Comparison of ENCODE assay signal across 15 cellular contexts in the genomic region with DNA sequence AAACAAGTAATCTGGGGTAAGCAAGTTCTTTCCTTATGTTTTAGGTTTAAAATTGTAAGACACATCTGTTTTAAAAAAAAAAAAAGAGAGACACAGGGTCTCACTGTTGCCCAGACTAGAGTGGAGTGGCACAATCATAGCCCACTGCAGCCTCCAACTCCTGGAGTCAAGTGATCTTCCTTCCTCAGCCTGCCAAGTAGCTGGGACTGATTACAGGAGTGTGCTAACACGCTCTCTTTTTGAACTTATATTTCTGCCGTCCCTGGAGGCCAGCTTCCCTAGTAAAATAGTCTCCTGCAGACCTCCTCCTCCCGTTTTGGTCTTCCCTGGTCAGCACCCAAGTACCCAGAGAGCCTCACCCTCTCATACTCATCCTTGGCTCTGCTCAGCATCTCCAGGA. TPM values are rescaled to one million over a fixed set of nuclear protein-coding genes. Genes with fewer than 3 reads are reported as not detected.
DNase-seq lines count a peak whose midpoint lies in the region; ATAC-seq and TF ChIP-seq lines count a peak whose summit lies in the region.
"Had no signal": no experiment of that assay in that cellular context is flagged by ENCODE, and none has a peak within 500 bp of the region (broad histone marks: within the 10 kb centered on the region; RNA-seq: fewer than 3 reads in every experiment).

No MANE protein-coding gene starts in this region.

- peak overlapping the region; percentile 35 for H3K4me3 Mint-ChIP-seq in natural killer cell
- no peak overlapping the region for H3K4me3 Mint-ChIP-seq in natural killer cell treated with Interleukin-12 subunit alpha and Interleukin-12 subunit beta and Interleukin-15 and Interleukin-18, amount 100 ng/mL, for 72 hours
- H3K4me3 Mint-ChIP-seq in endothelial cell (ENCODE audit: unreplicated experiment): peak overlapping the region; percentile 42

- H3K27ac Mint-ChIP-seq in natural killer cell (no peak overlapping the region), endothelial cell (ENCODE audit: unreplicated experiment) (no peak overlapping the region)
- no peak overlapping the region for H3K27ac Mint-ChIP-seq in natural killer cell treated with Interleukin-12 subunit alpha and Interleukin-12 subunit beta and Interleukin-15 and Interleukin-18, amount 100 ng/mL, for 72 hours

- DNase-seq in natural killer cell (no peak), endothelial cell (ENCODE audit: low spot score) (no peak), left ventricle myocardium superior (no peak), COR-L47 (lab: John Stamatoyannopoulos, UW) (no peak), D341Med (ENCODE audit: low spot score) (no peak)
- no peak for DNase-seq in natural killer cell treated with Interleukin-12 subunit alpha and Interleukin-12 subunit beta and Interleukin-15 and Interleukin-18, amount 100 ng/mL, for 72 hours (ENCODE audit: low spot score)
- DNase-seq: DMS79 treated with DMSO at 0.1 percent for 48 hours, GOT3, KG1, NCI-H1694 treated with DMSO at 0.1 percent for 48 hours, NCI-H2107, NCI-H2227 treated with DMSO at 0.1 percent for 48 hours, NCI-H524 treated with DMSO at 0.1 percent for 48 hours, SIG-M5 had no signal

- ATAC-seq in natural killer cell (no peak), left ventricle myocardium superior (peak; percentile 69), HG02840 (IDR thresholded peaks at IDR 0.05; ENCODE audit: low FRiP score, unreplicated experiment) (no peak)
- no peak for ATAC-seq in natural killer cell treated with Interleukin-12 subunit alpha and Interleukin-12 subunit beta and Interleukin-15 and Interleukin-18, amount 100 ng/mL, for 72 hours

- H3K9me3 Mint-ChIP-seq in natural killer cell (no peaks in the 10 kb centered on the region), endothelial cell (ENCODE audit: unreplicated experiment) (no peaks in the 10 kb centered on the region)
- no peaks in the 10 kb centered on the region for H3K9me3 Mint-ChIP-seq in natural killer cell treated with Interleukin-12 subunit alpha and Interleukin-12 subunit beta and Interleukin-15 and Interleukin-18, amount 100 ng/mL, for 72 hours

- H3K36me3 Mint-ChIP-seq in natural killer cell (peaks cover 14% of the 10 kb centered on the region), endothelial cell (ENCODE audit: low read depth, unreplicated experiment) (peaks cover 31% of the 10 kb centered on the region)
- peaks cover 10% of the 10 kb centered on the region for H3K36me3 Mint-ChIP-seq in natural killer cell treated with Interleukin-12 subunit alpha and Interleukin-12 subunit beta and Interleukin-15 and Interleukin-18, amount 100 ng/mL, for 72 hours

- H3K4me1 Mint-ChIP-seq in natural killer cell (peaks cover 13% of the 10 kb centered on the region in 2 donors), endothelial cell (ENCODE audit: unreplicated experiment) (no peaks in the 10 kb centered on the region)
- peaks cover 0 to 5% of the 10 kb centered on the region in 2 donors for H3K4me1 Mint-ChIP-seq in natural killer cell treated with Interleukin-12 subunit alpha and Interleukin-12 subunit beta and Interleukin-15 and Interleukin-18, amount 100 ng/mL, for 72 hours (ENCODE audit: low read depth in 2 of 2)

- H3K27me3 Mint-ChIP-seq in natural killer cell (ENCODE audit: low read depth in 2 of 2) (no peaks in the 10 kb centered on the region), endothelial cell (ENCODE audit: unreplicated experiment) (no peaks in the 10 kb centered on the region)
- H3K27me3 Mint-ChIP-seq in natural killer cell treated with Interleukin-12 subunit alpha and Interleukin-12 subunit beta and Interleukin-15 and Interleukin-18, amount 100 ng/mL, for 72 hours: no peaks in the 10 kb centered on the region

- intact Hi-C loops in natural killer cell (cut with micrococcal nuclease): no loop called here
- intact Hi-C loops in left ventricle myocardium superior (cut with micrococcal nuclease): no loop called here

- TF ChIP-seq CTCF in natural killer cell (IDR thresholded peaks at IDR 0.05) (no peak), endothelial cell (IDR thresholded peaks at IDR 0.05; ENCODE audit: unreplicated experiment) (no peak)

RNA-seq across cellular contexts. Expression of a gene that starts 35.5 kb away (rescaled TPM):
- total RNA-seq in natural killer cell (10 to 100 TPM; 36.5 to 48.9 (median 45.8) TPM), endothelial cell (ENCODE audit: unreplicated experiment) (33.8 TPM), left ventricle myocardium superior (21.5 TPM)
- 10 to 100 TPM; 28.3 to 31.1 TPM for total RNA-seq in natural killer cell treated with Interleukin-12 subunit alpha and Interleukin-12 subunit beta and Interleukin-15 and Interleukin-18, amount 100 ng/mL, for 72 hours

RNA-seq across cellular contexts. Expression of a gene that starts 56.1 kb away (rescaled TPM):
- total RNA-seq in natural killer cell (100 to 1,000 TPM in 2 of 3 donors, 10 to 100 TPM in 1; 82.9 to 126 (median 107) TPM), endothelial cell (ENCODE audit: unreplicated experiment) (305 TPM), left ventricle myocardium superior (41.6 TPM)
- total RNA-seq in natural killer cell treated with Interleukin-12 subunit alpha and Interleukin-12 subunit beta and Interleukin-15 and Interleukin-18, amount 100 ng/mL, for 72 hours: 100 to 1,000 TPM; 171 to 339 TPM
